8 cellular contexts compared by ENCODE assay signal in the genomic region with DNA sequence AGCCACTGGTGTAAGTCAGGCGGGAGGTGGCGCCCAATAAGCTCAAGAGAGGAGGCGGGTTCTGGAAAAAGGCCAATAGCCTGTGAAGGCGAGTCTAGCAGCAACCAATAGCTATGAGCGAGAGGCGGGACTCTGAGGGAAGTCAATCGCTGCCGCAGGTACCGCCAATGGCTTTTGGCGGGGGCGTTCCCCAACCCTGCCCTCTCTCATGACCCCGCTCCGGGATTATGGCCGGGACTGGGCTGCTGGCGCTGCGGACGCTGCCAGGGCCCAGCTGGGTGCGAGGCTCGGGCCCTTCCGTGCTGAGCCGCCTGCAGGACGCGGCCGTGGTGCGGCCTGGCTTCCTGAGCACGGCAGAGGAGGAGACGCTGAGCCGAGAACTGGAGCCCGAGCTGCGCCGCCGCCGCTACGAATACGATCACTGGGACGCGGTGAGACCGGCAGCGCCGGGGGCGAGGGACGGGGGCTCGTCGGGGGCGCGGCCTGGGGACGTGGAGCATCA. TPM values are rescaled to one million over a fixed set of nuclear protein-coding genes. Genes with fewer than 3 reads are reported as not detected.
DNase-seq lines count a peak whose midpoint lies in the region; ATAC-seq and TF ChIP-seq lines count a peak whose summit lies in the region.

TSS of gene ALKBH7 (plus strand) at position 201 of the 502 bp plus-strand sequence. CDS start at position 228, 27 bp downstream.

- DNase-seq in GM04503 (ENCODE audit: low read depth) (peak; percentile 97), NCI-H1092 (lab: John Stamatoyannopoulos, UW) (peak; percentile 100), SKM-1 (lab: John Stamatoyannopoulos, UW; ENCODE audit: unreplicated experiment) (peak; percentile 96), glomerular visceral epithelial cell (ENCODE audit: extremely low spot score) (peak; percentile 100), occipital lobe (lab: John Stamatoyannopoulos, UW) (peak; percentile 98), suprapubic skin (ENCODE audit: low spot score in 2 of 2) (peak; percentile 99 to 100)
- peak; percentile 96 for DNase-seq in activated naive CD8-positive, alpha-beta T cell treated with anti-CD3 and anti-CD28 coated beads for 36 hours

- H3K9me3 ChIP-seq in suprapubic skin = no peaks in the 10 kb centered on the region

- H3K27ac Mint-ChIP-seq in activated naive CD8-positive, alpha-beta T cell treated with anti-CD3 and anti-CD28 coated beads for 36 hours = peak within 1 kb of the TSS; percentile 93

- peaks cover 28% of the 10 kb centered on the region for H3K4me1 ChIP-seq in suprapubic skin

- peak within 1 kb of the TSS; percentile 84 for H3K4me3 ChIP-seq in suprapubic skin

- peak within 1 kb of the TSS; percentile 95 for H3K27ac ChIP-seq in suprapubic skin

- H3K36me3 ChIP-seq in suprapubic skin = peaks cover 31% of the 10 kb centered on the region

- peak within 1 kb of the TSS; percentile 87 for H3K4me3 Mint-ChIP-seq in activated naive CD8-positive, alpha-beta T cell treated with anti-CD3 and anti-CD28 coated beads for 36 hours

- peaks cover 7% of the 10 kb centered on the region for H3K36me3 Mint-ChIP-seq in activated naive CD8-positive, alpha-beta T cell treated with anti-CD3 and anti-CD28 coated beads for 36 hours

- no peaks in the 10 kb centered on the region for H3K27me3 Mint-ChIP-seq in activated naive CD8-positive, alpha-beta T cell treated with anti-CD3 and anti-CD28 coated beads for 36 hours

- ATAC-seq in HG02588 (IDR thresholded peaks at IDR 0.05; ENCODE audit: unreplicated experiment) = peak; percentile 67

- H3K9me3 Mint-ChIP-seq in activated naive CD8-positive, alpha-beta T cell treated with anti-CD3 and anti-CD28 coated beads for 36 hours = no peaks in the 10 kb centered on the region

- peak in 1 of 2 donors; percentile 11 for TF ChIP-seq POLR2A in suprapubic skin (IDR thresholded peaks at IDR 0.05)

- under 1% methylated on average over 23 of the region's 47 CpGs for WGBS in suprapubic skin

- H3K27me3 ChIP-seq in suprapubic skin = no peaks in the 10 kb centered on the region

- no peak for TF ChIP-seq CTCF in suprapubic skin (IDR thresholded peaks at IDR 0.05)

- peaks cover 8% of the 10 kb centered on the region for H3K4me1 Mint-ChIP-seq in activated naive CD8-positive, alpha-beta T cell treated with anti-CD3 and anti-CD28 coated beads for 36 hours

- TF ChIP-seq EP300 in suprapubic skin (IDR thresholded peaks at IDR 0.05) = no peak

RNA-seq across cellular contexts. Expression of gene ALKBH7, which starts in this region (rescaled TPM):
- 10 to 100 TPM; 26.7 to 29.6 TPM for total RNA-seq in activated naive CD8-positive, alpha-beta T cell treated with anti-CD3 and anti-CD28 coated beads for 36 hours
- total RNA-seq in occipital lobe (21.2 TPM), suprapubic skin (10 to 100 TPM; 34.1 to 74.4 (median 56.9) TPM)

Comparison
In these comparisons a context has a peak if more than half of its experiments do, and no peak if none do; other contexts are left out.
1. Peak in every context shown above with its lines: DNase-seq, ATAC-seq, H3K4me3 ChIP-seq and H3K27ac ChIP-seq.